Comparison of ENCODE assay signal across 9 cellular contexts in the genomic region with DNA sequence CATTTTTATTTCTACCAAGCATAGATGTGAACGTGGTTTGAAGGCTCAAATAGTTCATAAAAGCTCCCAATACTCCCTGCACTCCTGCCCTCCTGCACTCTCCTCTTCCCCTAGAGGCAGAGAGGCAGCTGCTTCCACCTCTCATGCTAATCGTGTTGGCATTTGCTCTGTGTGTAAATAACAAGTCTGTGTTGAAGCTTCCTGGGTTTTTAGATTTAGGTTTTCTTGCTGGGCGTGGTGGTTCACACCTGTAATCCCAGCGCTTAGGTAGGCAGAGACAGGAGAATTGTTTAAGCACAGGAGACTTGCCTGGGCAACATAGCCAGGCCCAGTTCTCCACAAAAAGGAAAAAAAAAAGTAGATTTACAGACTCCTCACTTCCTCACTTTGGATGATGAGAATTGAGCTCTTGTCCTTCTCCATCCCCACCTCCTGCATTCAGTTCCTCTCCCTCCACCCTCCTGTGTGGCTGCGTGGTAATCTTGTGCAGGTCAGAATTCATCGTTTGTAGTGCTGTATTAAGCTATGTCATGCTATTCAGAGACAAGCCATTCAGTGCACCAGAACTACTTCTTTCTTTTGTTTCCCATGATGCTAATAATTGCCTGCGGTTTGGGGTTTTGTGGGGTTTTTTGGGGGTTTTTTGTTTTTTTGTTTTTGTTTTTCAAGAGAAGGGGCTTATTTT. TPM values are rescaled to one million over a fixed set of nuclear protein-coding genes. Genes with fewer than 3 reads are reported as not detected.
DNase-seq lines count a peak whose midpoint lies in the region; ATAC-seq and TF ChIP-seq lines count a peak whose summit lies in the region.
"Had no signal": no experiment of that assay in that cellular context is flagged by ENCODE, and none has a peak within 500 bp of the region (broad histone marks: within the 10 kb centered on the region; RNA-seq: fewer than 3 reads in every experiment).

No MANE protein-coding gene starts in this region.

- POLR2A ChIA-PET in MCF 10A (lab: Yijun Ruan, JAX): interaction anchor here (0.5 to 1.1 kb wide), 3 partner anchors 8 to 10 kb away, joined by 3 to 4 read pairs (median 4); no protein-coding TSS in a partner anchor
- POLR2A ChIA-PET in activated CD4-positive, alpha-beta memory T cell treated with anti-CD3 and anti-CD28 coated beads for 36 hours (lab: Charles Lee): interaction anchor here (0.6 to 1.6 kb wide), 3 partner anchors 9 to 40 kb away, joined by 3 to 7 read pairs (median 3); no protein-coding TSS in a partner anchor

- H3K4me3 Mint-ChIP-seq in MCF 10A (ENCODE audit: unreplicated experiment) (no peak overlapping the region), nephron progenitor cell (no peak overlapping the region)
- H3K4me3 Mint-ChIP-seq in activated CD4-positive, alpha-beta memory T cell treated with anti-CD3 and anti-CD28 coated beads for 36 hours: no peak overlapping the region
- H3K4me3 Mint-ChIP-seq in stimulated activated memory B cell treated with anti-CD40 and anti-IgM and Interleukin-4, amounts not matched to agents 10 μg/mL and 1 μg/mL and 100 μg/mL, for 72 hours: no peak overlapping the region

- H3K27me3 ChIP-seq in mammary epithelial cell (ENCODE audit: insufficient read depth, low read length): no peaks in the 10 kb centered on the region

- BruUV-seq in mammary epithelial cell (replicated peaks; lab: Mats Ljungman, UMichigan): no TSS peak
- BruUV-seq in MCF 10A (replicated peaks; lab: Mats Ljungman, UMichigan): no TSS peak

- no peak overlapping the region for H3K27ac ChIP-seq in mammary epithelial cell (ENCODE audit: insufficient read depth, low read depth, low read length)

- dilution Hi-C loops in mammary epithelial cell (cut with HindIII; ENCODE audit: low sequenced_read_pairs): no loop called here

- 75% methylated on average over 7 of the region's 7 CpGs for WGBS in mammary epithelial cell (ENCODE audit: low coverage, missing lambda C conversion rate)

- H3K9ac ChIP-seq in mammary epithelial cell (ENCODE audit: insufficient read depth, low read length): no peak overlapping the region

- ATAC-seq in HG02870 (IDR thresholded peaks at IDR 0.05; ENCODE audit: unreplicated experiment): peak; percentile 88
- ATAC-seq in stimulated activated memory B cell treated with anti-CD40 and anti-IgM and Interleukin-4, amounts not matched to agents 10 μg/mL and 1 μg/mL and 100 μg/mL, for 72 hours: peak; percentile 75

- peak overlapping the region; percentile 44 for H2AFZ ChIP-seq in mammary epithelial cell (ENCODE audit: low read depth, low read length)

- H3K9me3 Mint-ChIP-seq in MCF 10A (ENCODE audit: unreplicated experiment): no peaks in the 10 kb centered on the region
- no peaks in the 10 kb centered on the region for H3K9me3 Mint-ChIP-seq in activated CD4-positive, alpha-beta memory T cell treated with anti-CD3 and anti-CD28 coated beads for 36 hours
- H3K9me3 Mint-ChIP-seq in stimulated activated memory B cell treated with anti-CD40 and anti-IgM and Interleukin-4, amounts not matched to agents 10 μg/mL and 1 μg/mL and 100 μg/mL, for 72 hours: no peaks in the 10 kb centered on the region
- H3K9me3 Mint-ChIP-seq in nephron progenitor cell: peaks cover 18% of the 10 kb centered on the region

- no peaks in the 10 kb centered on the region for H3K4me1 Mint-ChIP-seq in MCF 10A (ENCODE audit: insufficient read depth, unreplicated experiment)
- peaks cover 29% of the 10 kb centered on the region for H3K4me1 Mint-ChIP-seq in activated CD4-positive, alpha-beta memory T cell treated with anti-CD3 and anti-CD28 coated beads for 36 hours (ENCODE audit: low read depth)
- H3K4me1 Mint-ChIP-seq in stimulated activated memory B cell treated with anti-CD40 and anti-IgM and Interleukin-4, amounts not matched to agents 10 μg/mL and 1 μg/mL and 100 μg/mL, for 72 hours: peaks cover 24% of the 10 kb centered on the region
- peaks cover 38% of the 10 kb centered on the region for H3K4me1 Mint-ChIP-seq in nephron progenitor cell

- H4K20me1 ChIP-seq in mammary epithelial cell (ENCODE audit: insufficient read depth, low read length): no peaks in the 10 kb centered on the region

- H3K9me3 ChIP-seq in mammary epithelial cell (replicated peaks; ENCODE audit: insufficient read depth, low read length): no peaks in the 10 kb centered on the region

- intact Hi-C loops in mammary epithelial cell (cut with micrococcal nuclease) (no loop called here), MCF 10A (cut with micrococcal nuclease) (no loop called here)
- intact Hi-C loops in activated CD4-positive, alpha-beta memory T cell treated with anti-CD3 and anti-CD28 coated beads for 36 hours (cut with micrococcal nuclease): loop anchor here (1.0 kb wide), 1 partner anchor 11 kb away; no protein-coding TSS in a partner anchor

- H3K36me3 ChIP-seq in mammary epithelial cell (ENCODE audit: insufficient read depth, low read length): no peaks in the 10 kb centered on the region

- H3K27ac Mint-ChIP-seq in MCF 10A (ENCODE audit: low read depth, unreplicated experiment) (no peak overlapping the region), nephron progenitor cell (no peak overlapping the region)
- H3K27ac Mint-ChIP-seq in activated CD4-positive, alpha-beta memory T cell treated with anti-CD3 and anti-CD28 coated beads for 36 hours: peak overlapping the region; percentile 71
- peak overlapping the region; percentile 35 for H3K27ac Mint-ChIP-seq in stimulated activated memory B cell treated with anti-CD40 and anti-IgM and Interleukin-4, amounts not matched to agents 10 μg/mL and 1 μg/mL and 100 μg/mL, for 72 hours

- H3K4me3 ChIP-seq in mammary epithelial cell (replicated peaks in 1 of 3; ENCODE audit: insufficient read depth in 1 of 3, low read depth in 2 of 3, low read length in 3 of 3): no peak overlapping the region

- no peak overlapping the region for H3K4me2 ChIP-seq in mammary epithelial cell (ENCODE audit: insufficient read depth, low read depth, low read length)

- no peaks in the 10 kb centered on the region for H3K4me1 ChIP-seq in mammary epithelial cell (ENCODE audit: insufficient read depth, low read length)

- DNase-seq in mammary epithelial cell (peak; percentile 19), MCF 10A (ENCODE audit: unreplicated experiment) (no peak), nephron progenitor cell (no peak), NCI-H2227 treated with DMSO at 0.1 percent for 48 hours (lab: John Stamatoyannopoulos, UW) (no peak), HuH-7 (ENCODE audit: low spot score) (no peak)
- no peak for DNase-seq in activated CD4-positive, alpha-beta memory T cell treated with anti-CD3 and anti-CD28 coated beads for 36 hours

- no peaks in the 10 kb centered on the region for H3K79me2 ChIP-seq in mammary epithelial cell (ENCODE audit: insufficient read depth, low read length)

- H3K27me3 Mint-ChIP-seq in MCF 10A (ENCODE audit: insufficient read depth, unreplicated experiment) (peaks cover 51% of the 10 kb centered on the region), nephron progenitor cell (ENCODE audit: low read depth, poor library complexity) (peaks cover 13% of the 10 kb centered on the region)
- H3K27me3 Mint-ChIP-seq in activated CD4-positive, alpha-beta memory T cell treated with anti-CD3 and anti-CD28 coated beads for 36 hours: no peaks in the 10 kb centered on the region
- H3K27me3 Mint-ChIP-seq in stimulated activated memory B cell treated with anti-CD40 and anti-IgM and Interleukin-4, amounts not matched to agents 10 μg/mL and 1 μg/mL and 100 μg/mL, for 72 hours: peaks cover 60% of the 10 kb centered on the region

- CTCF ChIA-PET in mammary epithelial cell (lab: Charles Lee; ENCODE audit: low non-redundant PET) (no interaction called here), MCF 10A (lab: Yijun Ruan, JAX) (interaction anchor here (0.6 to 3.6 kb wide), 11 partner anchors 9 to 446 kb away, joined by 3 to 63 read pairs (median 3); no protein-coding TSS in a partner anchor)
- CTCF ChIA-PET in activated CD4-positive, alpha-beta memory T cell treated with anti-CD3 and anti-CD28 coated beads for 36 hours (lab: Charles Lee): interaction anchor here (1.4 to 15.1 kb wide), 5 partner anchors 10 to 77 kb away, joined by 3 to 156 read pairs (median 12); no protein-coding TSS in a partner anchor

- H3K36me3 Mint-ChIP-seq in MCF 10A (ENCODE audit: insufficient read depth, unreplicated experiment) (no peaks in the 10 kb centered on the region), nephron progenitor cell (ENCODE audit: low read depth) (no peaks in the 10 kb centered on the region)
- H3K36me3 Mint-ChIP-seq in activated CD4-positive, alpha-beta memory T cell treated with anti-CD3 and anti-CD28 coated beads for 36 hours: no peaks in the 10 kb centered on the region
- H3K36me3 Mint-ChIP-seq in stimulated activated memory B cell treated with anti-CD40 and anti-IgM and Interleukin-4, amounts not matched to agents 10 μg/mL and 1 μg/mL and 100 μg/mL, for 72 hours: no peaks in the 10 kb centered on the region

- in situ Hi-C loops in mammary epithelial cell (cut with MboI; ENCODE audit: low sequenced_read_pairs in 2 of 2): no loop called here

- TF ChIP-seq CTCF in mammary epithelial cell (conservative IDR thresholded peaks at IDR 0.05 in 1 of 2, IDR thresholded peaks at IDR 0.05 in 1 of 2; ENCODE audit: extremely low read depth in 1 of 2, insufficient read depth in 1 of 2, low read depth in 1 of 2, low read length in 2 of 2) (peak in 1 of 2 donors; percentile 7), MCF 10A (IDR thresholded peaks at IDR 0.05; ENCODE audit: unreplicated experiment) (no peak), nephron progenitor cell (IDR thresholded peaks at IDR 0.05) (no peak)

RNA-seq across cellular contexts. Expression of gene MAL, which starts 37.4 kb away (rescaled TPM):
- total RNA-seq in mammary epithelial cell: not detected
- polyA plus RNA-seq in mammary epithelial cell: not detected
- polyA minus RNA-seq in mammary epithelial cell: not detected
- not detected in 2 replicates for total RNA-seq in MCF 10A (2022)
- 10 to 100 TPM; 63.5 to 63.6 TPM for total RNA-seq in activated CD4-positive, alpha-beta memory T cell treated with anti-CD3 and anti-CD28 coated beads for 36 hours
- polyA plus RNA-seq: keratinocyte had no signal

RNA-seq across cellular contexts. Expression of gene MRPS5, which starts 58.8 kb away (rescaled TPM):
- 10 to 100 TPM; 21.7 to 46.8 TPM for total RNA-seq in mammary epithelial cell
- 43.9 TPM for polyA plus RNA-seq in mammary epithelial cell
- 42.6 TPM for polyA minus RNA-seq in mammary epithelial cell
- 61.0 and 74.2 TPM in 2 replicates for total RNA-seq in MCF 10A (2022)
- 10 to 100 TPM; 79.3 to 82.3 TPM for total RNA-seq in activated CD4-positive, alpha-beta memory T cell treated with anti-CD3 and anti-CD28 coated beads for 36 hours

Comparison
In these comparisons a context has a peak if more than half of its experiments do, and no peak if none do; other contexts are left out.
1. H3K27ac Mint-ChIP-seq: peak in activated CD4-positive, alpha-beta memory T cell treated with anti-CD3 and anti-CD28 coated beads for 36 hours (single experiment) and stimulated activated memory B cell treated with anti-CD40 and anti-IgM and Interleukin-4, amounts not matched to agents 10 μg/mL and 1 μg/mL and 100 μg/mL, for 72 hours (single experiment); none in MCF 10A (single experiment) and nephron progenitor cell (single experiment).
2. RNA of gene MAL, which starts 37.4 kb away (total RNA-seq): 63.5 to 63.6 TPM in activated CD4-positive, alpha-beta memory T cell treated with anti-CD3 and anti-CD28 coated beads for 36 hours; not detected in mammary epithelial cell and not detected in MCF 10A; every median in the first group is over 10 times any median in the second.